8 cellular contexts compared by ENCODE assay signal in the genomic region with DNA sequence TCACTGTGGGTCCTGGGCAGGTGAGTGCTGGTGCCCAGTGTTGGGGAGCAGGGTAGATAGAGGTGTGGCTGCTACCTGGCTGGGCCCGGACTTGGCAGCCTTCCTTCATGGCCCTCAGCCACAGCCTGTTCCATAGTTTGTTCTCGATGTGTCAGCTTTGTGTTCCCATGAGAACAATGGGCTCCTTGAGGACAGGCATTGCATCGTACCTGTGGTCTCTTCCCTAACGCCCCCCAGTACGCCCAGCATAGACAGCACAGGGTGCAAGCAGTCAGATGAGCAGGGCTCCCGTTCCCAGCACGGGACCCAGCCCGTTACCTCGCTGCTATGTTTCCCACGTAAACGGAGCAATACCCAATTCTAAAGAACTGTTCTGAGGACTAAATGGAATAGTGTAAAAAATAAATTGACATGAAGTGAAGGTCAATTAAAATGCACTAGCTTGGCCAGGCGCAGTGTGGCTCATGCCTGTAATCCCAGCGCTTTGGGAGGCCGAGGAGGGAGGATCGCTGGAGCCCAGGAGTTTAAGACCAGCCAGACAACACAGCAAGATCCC. TPM values are rescaled to one million over a fixed set of nuclear protein-coding genes. Genes with fewer than 3 reads are reported as not detected.
DNase-seq lines count a peak whose midpoint lies in the region; ATAC-seq and TF ChIP-seq lines count a peak whose summit lies in the region.

No MANE protein-coding gene starts in this region.

- H3K9me3 ChIP-seq in HUES6 (ENCODE audit: control insufficient read depth, insufficient read depth, low read depth, low read length) (no peaks in the 10 kb centered on the region), muscle layer of colon (ENCODE audit: low read length) (no peaks in the 10 kb centered on the region)

- peak overlapping the region; percentile 91 for H3K9ac ChIP-seq in HUES6 (ENCODE audit: low read length)
- peak overlapping the region; percentile 75 for H3K9ac ChIP-seq in muscle layer of colon (ENCODE audit: low read length)

- DNase-seq in choroid plexus epithelial cell (ENCODE audit: low read depth) (no peak), mesenteric fat pad (ENCODE audit: low spot score) (no peak)
- no peak for DNase-seq in stimulated activated CD4-positive, alpha-beta T cell treated with anti-CD3 and anti-CD28 coated beads, Interleukin-4, amount 100 ng/mL, for 1 hour

- TF ChIP-seq CTCF in 22Rv1 (IDR thresholded peaks at IDR 0.05): no peak
- TF ChIP-seq CTCF in choroid plexus epithelial cell (conservative IDR thresholded peaks at IDR 0.05; ENCODE audit: low read depth, low read length): no peak

- H3K4me3 ChIP-seq in HUES6 (ENCODE audit: low read depth, low read length) (peak overlapping the region; percentile 90), choroid plexus epithelial cell (ENCODE audit: low read depth, low read length) (peak overlapping the region; percentile 91), muscle layer of colon (ENCODE audit: low read depth in 1 of 2, low read length in 2 of 2) (peak overlapping the region; percentile 73 to 94)

- H3K4me1 ChIP-seq in HUES6 (ENCODE audit: control insufficient read depth, insufficient read depth, low read length) (peaks cover 11% of the 10 kb centered on the region), muscle layer of colon (ENCODE audit: insufficient read depth, low read length) (peaks cover 22% of the 10 kb centered on the region)

- peak overlapping the region; percentile 55 for H3K27ac ChIP-seq in 22Rv1
- H3K27ac ChIP-seq in HUES6 (ENCODE audit: low read depth, low read length): peak overlapping the region; percentile 70; the same call in 1 of the 2 replicates
- H3K27ac ChIP-seq in muscle layer of colon (ENCODE audit: low read depth, low read length): peak overlapping the region; percentile 31

- no peak for ATAC-seq in HG02852 (IDR thresholded peaks at IDR 0.05; ENCODE audit: unreplicated experiment)
- no peak for ATAC-seq in HG02884 (IDR thresholded peaks at IDR 0.05; ENCODE audit: unreplicated experiment)

- H3K27me3 ChIP-seq in HUES6 (ENCODE audit: control insufficient read depth, insufficient read depth, low read length) (peaks cover 10% of the 10 kb centered on the region), muscle layer of colon (ENCODE audit: control insufficient read depth in 1 of 2, insufficient read depth in 2 of 2, low read length in 2 of 2) (no peaks in the 10 kb centered on the region)

- peaks cover 24% of the 10 kb centered on the region for H3K36me3 ChIP-seq in HUES6 (ENCODE audit: control insufficient read depth, insufficient read depth, low read length)
- peaks cover 3% of the 10 kb centered on the region for H3K36me3 ChIP-seq in muscle layer of colon (ENCODE audit: insufficient read depth, low read length)

RNA-seq across cellular contexts. Expression of gene SLX9, which starts 0.8 kb away (rescaled TPM):
- 31.8 TPM for total RNA-seq in mesenteric fat pad

RNA-seq across cellular contexts. Expression of gene ITGB2, which starts 18.4 kb away (rescaled TPM):
- total RNA-seq in mesenteric fat pad: 131 TPM
